In genomic region chr2:188319845-188320244, GRCh38 we compare ENCODE assay signal across 27 cellular contexts. TPM values are rescaled to one million over a fixed set of nuclear protein-coding genes. Genes with fewer than 3 reads are reported as not detected.
DNase-seq lines count a peak whose midpoint lies in the region; ATAC-seq, FAIRE-seq and TF ChIP-seq lines count a peak whose summit lies in the region.
"Had no signal": no experiment of that assay in that cellular context is flagged by ENCODE, and none has a peak within 500 bp of the region (broad histone marks: within the 10 kb centered on the region; RNA-seq: fewer than 3 reads in every experiment).

No MANE protein-coding gene starts in this region.

- H3K9me3 ChIP-seq in HCT116 (ENCODE audit: control insufficient read depth in 1 of 2, insufficient read depth in 1 of 2, low read depth in 1 of 2, low read length in 2 of 2) (no peaks in the 10 kb centered on the region), Loucy (ENCODE audit: insufficient read depth, low read depth, low read length) (no peaks in the 10 kb centered on the region), H1 (ENCODE audit: insufficient read depth in 2 of 2, low read depth in 1 of 2, low read length in 1 of 2) (no peaks in the 10 kb centered on the region), tibial nerve (peaks cover 0 to 6% (median 0%) of the 10 kb centered on the region in 4 donors)
- H3K9me3 ChIP-seq in CD4-positive, alpha-beta T cell (ENCODE audit: control insufficient read depth, low read length), result no peaks in the 10 kb centered on the region
- H3K9me3 ChIP-seq: right atrium auricular region had no signal

- peak in 2 of 3 experiments; percentile 22 to 31; a peak in 3 of 6 replicates for TF ChIP-seq CTCF in HCT116 (IDR thresholded peaks at IDR 0.05 in 2 of 3, conservative IDR thresholded peaks at IDR 0.05 in 1 of 3; ENCODE audit: borderline replicate concordance in 1 of 3, insufficient read depth in 1 of 3, low read depth in 2 of 3, low read length in 2 of 3)
- peak; percentile 38; the same call in 1 of the 2 replicates for TF ChIP-seq CTCF in Loucy (conservative IDR thresholded peaks at IDR 0.05; ENCODE audit: low read length)
- TF ChIP-seq CTCF in H1 (IDR thresholded peaks at IDR 0.05; ENCODE audit: control extremely low read depth in 1 of 3, insufficient read depth in 1 of 3, low read depth in 1 of 3, low read length in 3 of 3), result peak in 2 of 3 experiments; percentile 5 to 60; a peak in 2 of 4 replicates
- peak; percentile 12 for TF ChIP-seq CTCF in neural crest cell (conservative IDR thresholded peaks at IDR 0.05)
- TF ChIP-seq CTCF in tibial nerve (IDR thresholded peaks at IDR 0.05), result no peak
- TF ChIP-seq CTCF in CD4-positive, alpha-beta T cell (IDR thresholded peaks at IDR 0.05), result no peak

- H3K27me3 Mint-ChIP-seq in neural crest cell (ENCODE audit: low read depth), result no peaks in the 10 kb centered on the region
- peaks cover 3% of the 10 kb centered on the region for H3K27me3 Mint-ChIP-seq in CD4-positive, alpha-beta T cell
- H3K27me3 Mint-ChIP-seq: activated CD4-positive, alpha-beta T cell treated with anti-CD3 and anti-CD28 coated beads, Interleukin-2, amount 10 ng/mL, durations not matched to agents 7 days and 5 days; central memory CD8-positive, alpha-beta T cell; stimulated activated naive CD8-positive, alpha-beta T cell treated with anti-CD3 and anti-CD28 coated beads, Interleukin-15, Interleukin-2, amounts not matched to agents 100 ng/mL and 50 ng/mL, for 24 hours had no signal

- no peak overlapping the region for H2BK12ac ChIP-seq in H1 (ENCODE audit: low read depth, low read length)

- H2AK5ac ChIP-seq in H1 (ENCODE audit: low read depth, low read length), result no peak overlapping the region

- DNase-seq in HCT116 (ENCODE audit: low read depth, low spot score) (no peak), H1 (ENCODE audit: low read depth in 1 of 2, low spot score in 2 of 2) (no peak), neural crest cell (ENCODE audit: low read depth, low spot score) (no peak), tibial nerve (ENCODE audit: low spot score in 2 of 2) (no peak), NCI-H526 (lab: John Stamatoyannopoulos, UW) (no peak)
- DNase-seq in CD4-positive, alpha-beta T cell, result no peak
- DNase-seq: activated CD4-positive, alpha-beta T cell treated with anti-CD3 and anti-CD28 coated beads, Interleukin-2, amount 10 ng/mL, durations not matched to agents 7 days and 5 days; activated naive CD4-positive, alpha-beta T cell treated with anti-CD3 and anti-CD28 coated beads, Interleukin-2, amount 50 U/mL, for 16 hours; AML-193; aorta; DMS79; GM23248; KG1; naive thymus-derived CD4-positive, alpha-beta T cell; NCI-H187; NCI-H774; PC-9; SHP77 treated with DMSO at 0.1 percent for 48 hours; stimulated activated CD4-positive, alpha-beta T cell treated with anti-CD3 and anti-CD28 coated beads, Interleukin-12 subunit alpha, Interleukin-12 subunit beta, amount 100 ng/mL, for 4 hours; transverse colon had no signal

- H3K27me3 ChIP-seq in HCT116 (ENCODE audit: insufficient read depth, low read length), result no peaks in the 10 kb centered on the region
- H3K27me3 ChIP-seq in Loucy (ENCODE audit: insufficient read depth, low read length, poor library complexity, severe bottlenecking), result no peaks in the 10 kb centered on the region
- no peaks in the 10 kb centered on the region for H3K27me3 ChIP-seq in H1 (replicated peaks in 1 of 4; ENCODE audit: control insufficient read depth in 3 of 4, extremely low read depth in 1 of 4, insufficient read depth in 3 of 4, low read length in 3 of 4)
- no peaks in the 10 kb centered on the region for H3K27me3 ChIP-seq in tibial nerve
- H3K27me3 ChIP-seq in CD4-positive, alpha-beta T cell (ENCODE audit: control insufficient read depth, insufficient read depth, low read length), result no peaks in the 10 kb centered on the region
- H3K27me3 ChIP-seq: right atrium auricular region had no signal

- peaks cover 43% of the 10 kb centered on the region for H3K4me1 Mint-ChIP-seq in neural crest cell
- no peaks in the 10 kb centered on the region for H3K4me1 Mint-ChIP-seq in CD4-positive, alpha-beta T cell (ENCODE audit: low read depth)
- H3K4me1 Mint-ChIP-seq: activated CD4-positive, alpha-beta T cell treated with anti-CD3 and anti-CD28 coated beads, Interleukin-2, amount 10 ng/mL, durations not matched to agents 7 days and 5 days; central memory CD8-positive, alpha-beta T cell; naive thymus-derived CD4-positive, alpha-beta T cell had no signal

- H3K14ac ChIP-seq in H1 (ENCODE audit: insufficient read length), result no peak overlapping the region

- no peak overlapping the region for H3K18ac ChIP-seq in H1 (ENCODE audit: extremely low read depth, low read length)

- ATAC-seq in HCT116, result no peak
- no peak for ATAC-seq in CD4-positive, alpha-beta T cell (ENCODE audit: poor library complexity)
- ATAC-seq: GM12878; naive thymus-derived CD4-positive, alpha-beta T cell had no signal

- H3K4me2 ChIP-seq in HCT116 (ENCODE audit: low read length) (no peak overlapping the region), Loucy (ENCODE audit: low read depth, low read length, poor library complexity, severe bottlenecking) (no peak overlapping the region), H1 (ENCODE audit: insufficient read depth in 1 of 2, low read depth in 2 of 2, low read length in 2 of 2) (no peak overlapping the region)
- H3K4me2 ChIP-seq: PC-9 had no signal

- no peak for TF ChIP-seq EP300 in H1 (IDR thresholded peaks at IDR 0.05; ENCODE audit: borderline replicate concordance in 1 of 2, low read depth in 2 of 2, low read length in 2 of 2)
- TF ChIP-seq EP300 in tibial nerve (IDR thresholded peaks at IDR 0.05), result no peak

- no peak overlapping the region for H2BK20ac ChIP-seq in H1 (ENCODE audit: low read length)

- H3F3A ChIP-seq in Loucy (ENCODE audit: low read depth), result no peaks in the 10 kb centered on the region

- no peak overlapping the region for H2AFZ ChIP-seq in HCT116 (ENCODE audit: low read depth, low read length, poor library complexity, severe bottlenecking)
- H2AFZ ChIP-seq in Loucy (ENCODE audit: low read length), result no peak overlapping the region; the same call in 1 of the 2 replicates
- H2AFZ ChIP-seq in H1 (ENCODE audit: low read length), result no peak overlapping the region
- H2AFZ ChIP-seq: GM23248, PC-9 had no signal

- H3K9me2 ChIP-seq in HCT116 (ENCODE audit: insufficient read depth), result 0 out of 2 replicates have a peak, but pooled peaks cover 3% of the 10 kb centered on the region
- no peaks in the 10 kb centered on the region for H3K9me2 ChIP-seq in Loucy (replicated peaks; ENCODE audit: low read depth, low read length)

- H3K9me3 Mint-ChIP-seq in neural crest cell, result peaks cover 5% of the 10 kb centered on the region
- peaks cover 2% of the 10 kb centered on the region for H3K9me3 Mint-ChIP-seq in CD4-positive, alpha-beta T cell
- H3K9me3 Mint-ChIP-seq: activated CD4-positive, alpha-beta T cell treated with anti-CD3 and anti-CD28 coated beads, Interleukin-2, amount 10 ng/mL, durations not matched to agents 7 days and 5 days; activated T-helper 1 cell treated with anti-CD3 and anti-CD28 coated beads, Interleukin-12 subunit alpha, Interleukin-12 subunit beta, Interleukin-2, Interleukin-4 antibody, amounts not matched to agents 30 ng/mL and 10 ng/mL and 1 ng/mL, durations not matched to agents 14 hours and 24 hours and 36 hours had no signal

- H4K20me1 ChIP-seq in HCT116 (ENCODE audit: insufficient read depth) (no peaks in the 10 kb centered on the region), Loucy (ENCODE audit: insufficient read depth, low read length, poor library complexity, severe bottlenecking) (no peaks in the 10 kb centered on the region), H1 (replicated peaks in 1 of 2; ENCODE audit: control insufficient read depth in 1 of 2, insufficient read depth in 2 of 2, low read length in 2 of 2) (peaks cover 2% of the 10 kb centered on the region in 2 experiments)

- no peak overlapping the region for H3K56ac ChIP-seq in H1 (replicated peaks; ENCODE audit: insufficient read length, low read depth, low read length)

- H2BK15ac ChIP-seq in H1 (ENCODE audit: low read length), result no peak overlapping the region

- H3K79me1 ChIP-seq in H1 (ENCODE audit: low read depth, low read length), result 0 out of 2 replicates have a peak, but pooled peaks cover 3% of the 10 kb centered on the region

- H3K27ac ChIP-seq in HCT116 (ENCODE audit: low read depth, low read length), result no peak overlapping the region
- H3K27ac ChIP-seq in H1 (ENCODE audit: low read depth, low read length), result no peak overlapping the region
- H3K27ac ChIP-seq in tibial nerve, result no peak overlapping the region
- no peak overlapping the region for H3K27ac ChIP-seq in CD4-positive, alpha-beta T cell (ENCODE audit: low read depth, low read length)
- H3K27ac ChIP-seq: GM23248, PC-9, right atrium auricular region, transverse colon had no signal

- BruUV-seq in HCT116 (replicated peaks; lab: Mats Ljungman, UMichigan), result no TSS peak

- POLR2A ChIA-PET in HCT116 (lab: Charles Lee) (no interaction called here), H1 (lab: Charles Lee; ENCODE audit: partially characterized antibody) (interaction anchor here (1.8 to 3.3 kb wide), 4 partner anchors 11 to 27 kb away, joined by 7 to 20 read pairs (median 12); partner anchors contain the start of gene GULP1)
- POLR2A ChIA-PET in CD4-positive, alpha-beta T cell (lab: Charles Lee), result no interaction called here

- TF ChIP-seq RAD21 in HCT116 (IDR thresholded peaks at IDR 0.05; ENCODE audit: low read depth) (no peak), H1 (IDR thresholded peaks at IDR 0.05 in 1 of 2, conservative IDR thresholded peaks at IDR 0.05 in 1 of 2; ENCODE audit: low read depth in 2 of 2, low read length in 2 of 2) (peak; percentile 18 to 45; a peak in 2 of 4 replicates)

- H2BK120ac ChIP-seq in H1 (replicated peaks; ENCODE audit: low read depth, low read length), result no peak overlapping the region

- H3K4me3 Mint-ChIP-seq in neural crest cell, result no peak overlapping the region
- no peak overlapping the region for H3K4me3 Mint-ChIP-seq in CD4-positive, alpha-beta T cell
- H3K4me3 Mint-ChIP-seq: activated CD4-positive, alpha-beta T cell treated with anti-CD3 and anti-CD28 coated beads, Interleukin-2, amount 10 ng/mL, durations not matched to agents 7 days and 5 days; activated T-helper 1 cell treated with anti-CD3 and anti-CD28 coated beads, Interleukin-12 subunit alpha, Interleukin-12 subunit beta, Interleukin-2, Interleukin-4 antibody, amounts not matched to agents 30 ng/mL and 10 ng/mL and 1 ng/mL, durations not matched to agents 14 hours and 24 hours and 36 hours; central memory CD8-positive, alpha-beta T cell; naive thymus-derived CD4-positive, alpha-beta T cell; stimulated activated naive CD8-positive, alpha-beta T cell treated with anti-CD3 and anti-CD28 coated beads, Interleukin-15, Interleukin-2, amounts not matched to agents 100 ng/mL and 50 ng/mL, for 24 hours had no signal

- peak; percentile 36 for FAIRE-seq in H1 (lab: Jason Lieb, UNC)
- FAIRE-seq: GM12878 had no signal

- H3K79me2 ChIP-seq in HCT116 (ENCODE audit: insufficient read depth, low read length), result peaks cover 88% of the 10 kb centered on the region
- H3K79me2 ChIP-seq in Loucy (ENCODE audit: insufficient read depth, low read length), result no peaks in the 10 kb centered on the region
- peaks cover 9 to 100% of the 10 kb centered on the region in 2 experiments for H3K79me2 ChIP-seq in H1 (ENCODE audit: control insufficient read depth in 1 of 2, insufficient read depth in 2 of 2, low read length in 2 of 2)

- 95% methylated on average over 1 of the region's 1 CpG; no CpG with 5 or more reads in 1 of the 2 experiments for WGBS in H1 (ENCODE audit: extremely low coverage in 1 of 2, insufficient coverage in 1 of 2, insufficient read length in 1 of 2, insufficient replicate concordance in 2 of 2, low coverage in 1 of 2, low lambda C conversion rate in 2 of 2, missing lambda C conversion rate in 1 of 2), 2 experiments
- 79 to 100% methylated on average over 1 of the region's 1 CpG for WGBS in tibial nerve, 2 donors

- no peak overlapping the region for H4K91ac ChIP-seq in H1 (replicated peaks; ENCODE audit: insufficient read length, low read length)

- intact Hi-C loops in HCT116 (cut with micrococcal nuclease), result no loop called here
- intact Hi-C loops in CD4-positive, alpha-beta T cell (cut with DNase I, micrococcal nuclease), result no loop called here

- RAD21 ChIA-PET in HCT116 (lab: Charles Lee; ENCODE audit: low non-redundant PET in 1 of 2, low total read pairs in 2 of 2, uncharacterized antibody in 2 of 2, unreplicated experiment in 2 of 2), result no interaction called here

- no peak overlapping the region for H3K9ac ChIP-seq in HCT116 (ENCODE audit: low read length)
- no peak overlapping the region for H3K9ac ChIP-seq in Loucy (ENCODE audit: low read depth, low read length, poor library complexity, severe bottlenecking)
- no peak overlapping the region for H3K9ac ChIP-seq in H1 (replicated peaks in 1 of 4; ENCODE audit: extremely low read depth in 1 of 4, low read depth in 3 of 4, low read length in 3 of 4)
- H3K9ac ChIP-seq: GM23248 had no signal

- H4K8ac ChIP-seq in H1 (ENCODE audit: extremely low read depth, insufficient read depth, low read length), result no peak overlapping the region

- H3K4me1 ChIP-seq in HCT116 (ENCODE audit: control insufficient read depth in 1 of 2, insufficient read depth in 2 of 2, low read length in 2 of 2) (peaks cover 8 to 18% of the 10 kb centered on the region in 2 experiments; a peak in 3 of 4 replicates), Loucy (ENCODE audit: insufficient read depth, low read length, poor library complexity, severe bottlenecking) (peaks cover 25% of the 10 kb centered on the region), H1 (replicated peaks in 1 of 4; ENCODE audit: control insufficient read depth in 3 of 4, insufficient read depth in 4 of 4, low read length in 3 of 4) (peaks cover 0 to 11% (median 8%) of the 10 kb centered on the region in 4 experiments; a peak in 5 of 7 replicates), tibial nerve (peaks cover 0 to 29% (median 2%) of the 10 kb centered on the region in 4 donors)
- H3K4me1 ChIP-seq: right atrium auricular region had no signal

- TF ChIP-seq POLR2A in HCT116 (IDR thresholded peaks at IDR 0.05; ENCODE audit: borderline replicate concordance, extremely low read depth, insufficient read depth, insufficient read length) (no peak), H1 (IDR thresholded peaks at IDR 0.05; ENCODE audit: control extremely low read depth in 1 of 2, low read depth in 2 of 2, low read length in 2 of 2) (no peak), tibial nerve (IDR thresholded peaks at IDR 0.05) (no peak)

- no peak overlapping the region for H2BK5ac ChIP-seq in H1 (ENCODE audit: low read depth, low read length)

- no peak overlapping the region for H3K23ac ChIP-seq in H1 (ENCODE audit: insufficient read length)

- no peak overlapping the region for H3K4me3 ChIP-seq in HCT116 (replicated peaks in 1 of 2; ENCODE audit: low read depth in 1 of 2, low read length in 2 of 2)
- no peak overlapping the region for H3K4me3 ChIP-seq in Loucy (ENCODE audit: low read length, poor library complexity, severe bottlenecking)
- H3K4me3 ChIP-seq in H1 (ENCODE audit: extremely low read depth in 1 of 4, insufficient read depth in 2 of 4, low read depth in 3 of 4, low read length in 4 of 4), result no peak overlapping the region
- H3K4me3 ChIP-seq in tibial nerve, result no peak overlapping the region
- H3K4me3 ChIP-seq: GM12878, GM23248, PC-9, right atrium auricular region, transverse colon had no signal

- no peaks in the 10 kb centered on the region for H3K36me3 ChIP-seq in HCT116 (ENCODE audit: control insufficient read depth in 1 of 2, insufficient read depth in 2 of 2, low read length in 2 of 2)
- no peaks in the 10 kb centered on the region for H3K36me3 ChIP-seq in Loucy (ENCODE audit: insufficient read depth, low read length)
- no peaks in the 10 kb centered on the region for H3K36me3 ChIP-seq in H1 (ENCODE audit: control insufficient read depth in 2 of 4, insufficient read depth in 4 of 4, low read length in 3 of 4)
- H3K36me3 ChIP-seq in tibial nerve, result peaks cover 0 to 7% (median 0%) of the 10 kb centered on the region in 3 donors
- H3K36me3 ChIP-seq: right atrium auricular region, transverse colon had no signal

- H4K5ac ChIP-seq in H1 (ENCODE audit: insufficient read length, low read depth, low read length), result no peak overlapping the region

- no peak overlapping the region for H3K27ac Mint-ChIP-seq in neural crest cell (ENCODE audit: unreplicated experiment)
- H3K27ac Mint-ChIP-seq in CD4-positive, alpha-beta T cell, result no peak overlapping the region
- H3K27ac Mint-ChIP-seq: activated CD4-positive, alpha-beta T cell treated with anti-CD3 and anti-CD28 coated beads, Interleukin-2, amount 10 ng/mL, durations not matched to agents 7 days and 5 days; activated T-helper 1 cell treated with anti-CD3 and anti-CD28 coated beads, Interleukin-12 subunit alpha, Interleukin-12 subunit beta, Interleukin-2, Interleukin-4 antibody, amounts not matched to agents 30 ng/mL and 10 ng/mL and 1 ng/mL, durations not matched to agents 14 hours and 24 hours and 36 hours; naive thymus-derived CD4-positive, alpha-beta T cell; stimulated activated naive CD8-positive, alpha-beta T cell treated with anti-CD3 and anti-CD28 coated beads, Interleukin-15, Interleukin-2, amounts not matched to agents 100 ng/mL and 50 ng/mL, for 24 hours had no signal

- CTCF ChIA-PET in HCT116 (lab: Charles Lee) (interaction anchor here (1.4 kb wide), 2 partner anchors 10 to 11 kb away, joined by 3 to 6 read pairs; no protein-coding TSS in a partner anchor), H1 (lab: Charles Lee; ENCODE audit: partially characterized antibody) (interaction anchor here (0.9 to 2.3 kb wide), 19 partner anchors 10 to 197 kb away, joined by 3 to 22 read pairs (median 5); partner anchors contain the start of gene GULP1)
- CTCF ChIA-PET in CD4-positive, alpha-beta T cell (lab: Charles Lee), result no interaction called here

- H3K23me2 ChIP-seq in H1 (ENCODE audit: low read depth, low read length), result no peaks in the 10 kb centered on the region; the same call in 1 of the 2 replicates

- no peak overlapping the region for H3K4ac ChIP-seq in H1 (replicated peaks; ENCODE audit: insufficient read length, low read depth, low read length)

- peaks cover 9% of the 10 kb centered on the region for H3K36me3 Mint-ChIP-seq in neural crest cell (ENCODE audit: low read depth)
- no peaks in the 10 kb centered on the region for H3K36me3 Mint-ChIP-seq in CD4-positive, alpha-beta T cell (ENCODE audit: low read depth)
- H3K36me3 Mint-ChIP-seq: naive thymus-derived CD4-positive, alpha-beta T cell had no signal

RNA-seq across cellular contexts. Expression of gene GULP1, which starts 28.2 kb away (rescaled TPM):
- total RNA-seq in HCT116 (2021; ENCODE audit: unreplicated experiment) (76.0 TPM), neural crest cell (39.1 and 43.8 TPM in 2 replicates), tibial nerve (10 to 100 TPM; 63.4 to 89.2 (median 78.1) TPM)
- polyA plus RNA-seq in HCT116 (2012), result 26.7 and 31.2 TPM in 2 replicates
- 130 and 139 TPM in 2 replicates for total RNA-seq in H1 (2021; fragmentation: NEBNext Ultra II Directional; extraction: Animal tissue kit (Norgen Biotek cat#: 25700))
- 56.4 and 69.7 TPM in 2 replicates for polyA plus RNA-seq in H1 (2011; rRNA removed)
- polyA plus RNA-seq in H1 (2011; cell fraction: cytosol; rRNA removed), result 69.1 TPM
- polyA plus RNA-seq in H1 (2011; cell fraction: nucleus; rRNA removed), result 80.6 TPM
- 64.6 to 96.2 TPM (median 88.8 TPM) in 4 replicates for polyA plus RNA-seq in H1 (2012, experiment 1 of 2)
- polyA plus RNA-seq in H1 (2012, experiment 2 of 2), result 8.6 TPM
- 131 TPM for polyA plus RNA-seq in H1 (2013, experiment 1 of 2)
- 136 TPM for polyA plus RNA-seq in H1 (2013, experiment 2 of 2)
- polyA minus RNA-seq in H1 (2011; rRNA and poly(A)+ RNA removed), result 101 and 170 TPM in 2 replicates
- polyA minus RNA-seq in H1 (2011; cell fraction: cytosol; rRNA and poly(A)+ RNA removed), result 112 TPM
- polyA minus RNA-seq in H1 (2011; cell fraction: nucleus; rRNA and poly(A)+ RNA removed), result 251 TPM
- not detected for total RNA-seq in CD4-positive, alpha-beta T cell
- total RNA-seq: activated CD4-positive, alpha-beta T cell treated with anti-CD3 and anti-CD28 coated beads, Interleukin-2, amount 10 ng/mL, durations not matched to agents 7 days and 5 days; activated T-helper 1 cell treated with anti-CD3 and anti-CD28 coated beads, Interleukin-12 subunit alpha, Interleukin-12 subunit beta, Interleukin-2, Interleukin-4 antibody, amounts not matched to agents 30 ng/mL and 10 ng/mL and 1 ng/mL, durations not matched to agents 14 hours and 24 hours and 36 hours; naive thymus-derived CD4-positive, alpha-beta T cell; T-helper 1 cell treated with Interleukin-12 subunit alpha and Interleukin-12 subunit beta and Interleukin-4 antibody, amounts not matched to agents 30 ng/mL and 1 ng/mL, for 36 hours had no signal
- polyA plus RNA-seq: naive thymus-derived CD4-positive, alpha-beta T cell had no signal

Comparison
In these comparisons a context has a peak if more than half of its experiments do, and no peak if none do; other contexts are left out.
1. CTCF ChIP-seq: peak in HCT116 (2 of 3), Loucy (single experiment), H1 (2 of 3) and neural crest cell (single experiment); none in tibial nerve (0 of 5) and CD4-positive, alpha-beta T cell (single experiment).
2. RNA of gene GULP1, which starts 28.2 kb away (total RNA-seq): 130 to 139 TPM in H1, 63.4 to 89.2 TPM in tibial nerve, 76.0 TPM in HCT116 (single experiment) and 39.1 to 43.8 TPM in neural crest cell; not detected in CD4-positive, alpha-beta T cell; every median in the first group is over 10 times any median in the second.
3. Of the 16 proteins assayed by ChIP-seq in both H1 and HCT116: peak only in H1: CEBPB and RAD21; only in HCT116: none; in both: CTCF; in neither: 13.